ENCODE assay signal across 17 cellular contexts in the genomic region with DNA sequence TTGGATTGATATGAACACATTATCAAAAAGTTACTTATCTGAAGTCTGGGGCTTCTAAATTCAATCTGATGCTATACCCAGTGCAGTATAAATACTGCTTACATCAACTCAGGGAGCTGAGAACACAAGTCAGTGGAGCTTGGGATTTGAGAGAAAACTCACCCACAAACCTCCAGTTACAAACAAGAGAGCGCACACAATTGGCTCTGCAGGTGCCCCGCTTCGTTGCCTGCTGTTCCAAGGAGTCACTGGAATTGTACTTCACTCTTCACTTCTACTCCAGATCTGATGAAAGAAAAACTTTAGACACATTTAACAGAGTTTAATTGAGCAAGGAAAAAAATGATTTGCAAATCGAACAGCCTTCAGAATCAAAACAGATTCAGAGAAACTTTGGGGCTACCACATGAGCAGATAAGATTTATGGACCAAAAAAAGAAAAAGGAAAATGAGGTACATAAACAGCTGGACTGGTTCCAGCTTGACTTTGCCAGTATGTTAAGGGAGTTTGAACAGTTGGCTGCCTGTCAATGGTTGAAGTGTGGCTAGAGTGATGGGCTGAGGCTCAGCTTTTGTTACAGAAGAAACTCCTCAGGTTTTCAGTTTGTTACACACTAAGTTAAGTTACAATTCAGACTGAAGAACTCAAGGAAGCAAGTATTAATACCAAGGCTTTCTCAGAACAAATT.
DNase-seq lines count a peak whose midpoint lies in the region; ATAC-seq and TF ChIP-seq lines count a peak whose summit lies in the region.
"Had no signal": no experiment of that assay in that cellular context is flagged by ENCODE, and none has a peak within 500 bp of the region (broad histone marks: within the 10 kb centered on the region; RNA-seq: fewer than 3 reads in every experiment).

No MANE protein-coding gene starts in this region.

- H3K36me3 Mint-ChIP-seq in WTC11, result no peaks in the 10 kb centered on the region
- H3K36me3 Mint-ChIP-seq in effector memory CD8-positive, alpha-beta T cell (ENCODE audit: insufficient read depth), result no peaks in the 10 kb centered on the region
- peaks cover 10% of the 10 kb centered on the region for H3K36me3 Mint-ChIP-seq in activated CD8-positive, alpha-beta memory T cell treated with anti-CD3 and anti-CD28 coated beads, Interleukin-2, amount 10 ng/mL, durations not matched to agents 7 days and 5 days
- H3K36me3 Mint-ChIP-seq: natural killer cell treated with Interleukin-12 subunit alpha and Interleukin-12 subunit beta and Interleukin-15 and Interleukin-18, amount 100 ng/mL, for 72 hours had no signal

- POLR2A ChIA-PET in WTC11 (lab: Charles Lee), result no interaction called here

- DNase-seq in COR-L47 (lab: John Stamatoyannopoulos, UW) (peak; percentile 1), M059J (ENCODE audit: low read depth) (peak; percentile 43), WTC11 (ENCODE audit: low spot score) (no peak), myocyte (ENCODE audit: low read depth) (peak; percentile 54)
- no peak for DNase-seq in effector memory CD8-positive, alpha-beta T cell
- DNase-seq in activated CD8-positive, alpha-beta memory T cell treated with anti-CD3 and anti-CD28 coated beads, Interleukin-2, amount 10 ng/mL, durations not matched to agents 7 days and 5 days, result no peak
- DNase-seq: activated B cell treated with CpG ODN at 0.5 μM for 24 hours; activated gamma-delta T cell treated with Interleukin-2 at 50 U/mL for 16 hours; lower lobe of right lung; MM.1S; OCI-M1; retina; stimulated activated CD4-positive, alpha-beta T cell treated with anti-CD3 and anti-CD28 coated beads, Interleukin-2, amount 100 ng/mL, for 24 hours; tibial artery had no signal

- H3K27ac Mint-ChIP-seq in WTC11, result 0 out of 2 replicates have a peak overlapping the region, but pooled peaks have one; percentile 1
- H3K27ac Mint-ChIP-seq in effector memory CD8-positive, alpha-beta T cell, result no peak overlapping the region
- no peak overlapping the region for H3K27ac Mint-ChIP-seq in activated CD8-positive, alpha-beta memory T cell treated with anti-CD3 and anti-CD28 coated beads, Interleukin-2, amount 10 ng/mL, durations not matched to agents 7 days and 5 days
- H3K27ac Mint-ChIP-seq: natural killer cell treated with Interleukin-12 subunit alpha and Interleukin-12 subunit beta and Interleukin-15 and Interleukin-18, amount 100 ng/mL, for 72 hours had no signal

- no peaks in the 10 kb centered on the region for H3K9me3 Mint-ChIP-seq in WTC11
- H3K9me3 Mint-ChIP-seq in effector memory CD8-positive, alpha-beta T cell, result no peaks in the 10 kb centered on the region
- H3K9me3 Mint-ChIP-seq in activated CD8-positive, alpha-beta memory T cell treated with anti-CD3 and anti-CD28 coated beads, Interleukin-2, amount 10 ng/mL, durations not matched to agents 7 days and 5 days (ENCODE audit: low read depth), result no peaks in the 10 kb centered on the region
- H3K9me3 Mint-ChIP-seq: activated B cell treated with CpG ODN at 0.5 μM for 24 hours; natural killer cell treated with Interleukin-12 subunit alpha and Interleukin-12 subunit beta and Interleukin-15 and Interleukin-18, amount 100 ng/mL, for 72 hours had no signal

- H3K4me1 Mint-ChIP-seq in WTC11, result peaks cover 13% of the 10 kb centered on the region
- peaks cover 8 to 17% of the 10 kb centered on the region in 2 donors for H3K4me1 Mint-ChIP-seq in effector memory CD8-positive, alpha-beta T cell (ENCODE audit: low read depth in 2 of 2)
- H3K4me1 Mint-ChIP-seq in activated CD8-positive, alpha-beta memory T cell treated with anti-CD3 and anti-CD28 coated beads, Interleukin-2, amount 10 ng/mL, durations not matched to agents 7 days and 5 days, result peaks cover 26% of the 10 kb centered on the region

- ATAC-seq in WTC11 (no peak), HG03521 (IDR thresholded peaks at IDR 0.05; ENCODE audit: unreplicated experiment) (no peak), HG03439 (IDR thresholded peaks at IDR 0.05; ENCODE audit: unreplicated experiment) (no peak)
- ATAC-seq in effector memory CD8-positive, alpha-beta T cell (replicated peaks), result no peak
- no peak for ATAC-seq in activated CD8-positive, alpha-beta memory T cell treated with anti-CD3 and anti-CD28 coated beads, Interleukin-2, amount 10 ng/mL, durations not matched to agents 7 days and 5 days
- ATAC-seq: natural killer cell treated with Interleukin-12 subunit alpha and Interleukin-12 subunit beta and Interleukin-15 and Interleukin-18, amount 100 ng/mL, for 72 hours had no signal

- no peak for TF ChIP-seq CTCF in WTC11 (IDR thresholded peaks at IDR 0.05)

- CTCF ChIA-PET in WTC11 (lab: Charles Lee), result no interaction called here
- CTCF ChIA-PET in activated CD8-positive, alpha-beta memory T cell treated with anti-CD3 and anti-CD28 coated beads, Interleukin-2, amount 10 ng/mL, durations not matched to agents 7 days and 5 days (lab: Charles Lee), result no interaction called here

- H3K4me3 Mint-ChIP-seq in WTC11, result no peak overlapping the region
- H3K4me3 Mint-ChIP-seq in effector memory CD8-positive, alpha-beta T cell, result no peak overlapping the region
- H3K4me3 Mint-ChIP-seq in activated CD8-positive, alpha-beta memory T cell treated with anti-CD3 and anti-CD28 coated beads, Interleukin-2, amount 10 ng/mL, durations not matched to agents 7 days and 5 days, result no peak overlapping the region
- H3K4me3 Mint-ChIP-seq: activated B cell treated with CpG ODN at 0.5 μM for 24 hours; natural killer cell treated with Interleukin-12 subunit alpha and Interleukin-12 subunit beta and Interleukin-15 and Interleukin-18, amount 100 ng/mL, for 72 hours had no signal

- no peaks in the 10 kb centered on the region for H3K27me3 Mint-ChIP-seq in WTC11 (ENCODE audit: low read depth)
- H3K27me3 Mint-ChIP-seq in effector memory CD8-positive, alpha-beta T cell, result no peaks in the 10 kb centered on the region
- H3K27me3 Mint-ChIP-seq in activated CD8-positive, alpha-beta memory T cell treated with anti-CD3 and anti-CD28 coated beads, Interleukin-2, amount 10 ng/mL, durations not matched to agents 7 days and 5 days, result peaks cover 3% of the 10 kb centered on the region
- H3K27me3 Mint-ChIP-seq: activated B cell treated with CpG ODN at 0.5 μM for 24 hours; natural killer cell treated with Interleukin-12 subunit alpha and Interleukin-12 subunit beta and Interleukin-15 and Interleukin-18, amount 100 ng/mL, for 72 hours had no signal

TF ChIP-seq in WTC11, 78 proteins besides CTCF, POLR2A, EP300 and RAD21 (continues in another document):
- TF ChIP-seq, protein P1, sequence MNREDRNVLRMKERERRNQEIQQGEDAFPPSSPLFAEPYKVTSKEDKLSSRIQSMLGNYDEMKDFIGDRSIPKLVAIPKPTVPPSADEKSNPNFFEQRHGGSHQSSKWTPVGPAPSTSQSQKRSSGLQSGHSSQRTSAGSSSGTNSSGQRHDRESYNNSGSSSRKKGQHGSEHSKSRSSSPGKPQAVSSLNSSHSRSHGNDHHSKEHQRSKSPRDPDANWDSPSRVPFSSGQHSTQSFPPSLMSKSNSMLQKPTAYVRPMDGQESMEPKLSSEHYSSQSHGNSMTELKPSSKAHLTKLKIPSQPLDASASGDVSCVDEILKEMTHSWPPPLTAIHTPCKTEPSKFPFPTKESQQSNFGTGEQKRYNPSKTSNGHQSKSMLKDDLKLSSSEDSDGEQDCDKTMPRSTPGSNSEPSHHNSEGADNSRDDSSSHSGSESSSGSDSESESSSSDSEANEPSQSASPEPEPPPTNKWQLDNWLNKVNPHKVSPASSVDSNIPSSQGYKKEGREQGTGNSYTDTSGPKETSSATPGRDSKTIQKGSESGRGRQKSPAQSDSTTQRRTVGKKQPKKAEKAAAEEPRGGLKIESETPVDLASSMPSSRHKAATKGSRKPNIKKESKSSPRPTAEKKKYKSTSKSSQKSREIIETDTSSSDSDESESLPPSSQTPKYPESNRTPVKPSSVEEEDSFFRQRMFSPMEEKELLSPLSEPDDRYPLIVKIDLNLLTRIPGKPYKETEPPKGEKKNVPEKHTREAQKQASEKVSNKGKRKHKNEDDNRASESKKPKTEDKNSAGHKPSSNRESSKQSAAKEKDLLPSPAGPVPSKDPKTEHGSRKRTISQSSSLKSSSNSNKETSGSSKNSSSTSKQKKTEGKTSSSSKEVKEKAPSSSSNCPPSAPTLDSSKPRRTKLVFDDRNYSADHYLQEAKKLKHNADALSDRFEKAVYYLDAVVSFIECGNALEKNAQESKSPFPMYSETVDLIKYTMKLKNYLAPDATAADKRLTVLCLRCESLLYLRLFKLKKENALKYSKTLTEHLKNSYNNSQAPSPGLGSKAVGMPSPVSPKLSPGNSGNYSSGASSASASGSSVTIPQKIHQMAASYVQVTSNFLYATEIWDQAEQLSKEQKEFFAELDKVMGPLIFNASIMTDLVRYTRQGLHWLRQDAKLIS (CRISPR knock-in tag; IDR thresholded peaks at IDR 0.05; ENCODE audit: borderline replicate concordance), result no peak
- TF ChIP-seq OVOL2 (CRISPR knock-in tag; IDR thresholded peaks at IDR 0.05; ENCODE audit: borderline replicate concordance), result no peak
- TF ChIP-seq, protein P2, sequence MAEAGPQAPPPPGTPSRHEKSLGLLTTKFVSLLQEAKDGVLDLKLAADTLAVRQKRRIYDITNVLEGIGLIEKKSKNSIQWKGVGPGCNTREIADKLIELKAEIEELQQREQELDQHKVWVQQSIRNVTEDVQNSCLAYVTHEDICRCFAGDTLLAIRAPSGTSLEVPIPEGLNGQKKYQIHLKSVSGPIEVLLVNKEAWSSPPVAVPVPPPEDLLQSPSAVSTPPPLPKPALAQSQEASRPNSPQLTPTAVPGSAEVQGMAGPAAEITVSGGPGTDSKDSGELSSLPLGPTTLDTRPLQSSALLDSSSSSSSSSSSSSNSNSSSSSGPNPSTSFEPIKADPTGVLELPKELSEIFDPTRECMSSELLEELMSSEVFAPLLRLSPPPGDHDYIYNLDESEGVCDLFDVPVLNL (CRISPR knock-in tag; IDR thresholded peaks at IDR 0.05; ENCODE audit: borderline replicate concordance, low read depth), result no peak
- TF ChIP-seq TP53 (CRISPR knock-in tag; IDR thresholded peaks at IDR 0.05), result no peak
- TF ChIP-seq, protein P3, sequence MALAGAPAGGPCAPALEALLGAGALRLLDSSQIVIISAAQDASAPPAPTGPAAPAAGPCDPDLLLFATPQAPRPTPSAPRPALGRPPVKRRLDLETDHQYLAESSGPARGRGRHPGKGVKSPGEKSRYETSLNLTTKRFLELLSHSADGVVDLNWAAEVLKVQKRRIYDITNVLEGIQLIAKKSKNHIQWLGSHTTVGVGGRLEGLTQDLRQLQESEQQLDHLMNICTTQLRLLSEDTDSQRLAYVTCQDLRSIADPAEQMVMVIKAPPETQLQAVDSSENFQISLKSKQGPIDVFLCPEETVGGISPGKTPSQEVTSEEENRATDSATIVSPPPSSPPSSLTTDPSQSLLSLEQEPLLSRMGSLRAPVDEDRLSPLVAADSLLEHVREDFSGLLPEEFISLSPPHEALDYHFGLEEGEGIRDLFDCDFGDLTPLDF (CRISPR knock-in tag; IDR thresholded peaks at IDR 0.05), result no peak
- no peak for TF ChIP-seq ETV6 (CRISPR knock-in tag; IDR thresholded peaks at IDR 0.05)

Comparison
In these comparisons a context has a peak if more than half of its experiments do, and no peak if none do; other contexts are left out.
1. DNase-seq: peak in COR-L47 (single experiment), M059J (single experiment) and myocyte (single experiment); none in WTC11 (single experiment), effector memory CD8-positive, alpha-beta T cell (0 of 3) and activated CD8-positive, alpha-beta memory T cell treated with anti-CD3 and anti-CD28 coated beads, Interleukin-2, amount 10 ng/mL, durations not matched to agents 7 days and 5 days (single experiment).